In the genomic region with DNA sequence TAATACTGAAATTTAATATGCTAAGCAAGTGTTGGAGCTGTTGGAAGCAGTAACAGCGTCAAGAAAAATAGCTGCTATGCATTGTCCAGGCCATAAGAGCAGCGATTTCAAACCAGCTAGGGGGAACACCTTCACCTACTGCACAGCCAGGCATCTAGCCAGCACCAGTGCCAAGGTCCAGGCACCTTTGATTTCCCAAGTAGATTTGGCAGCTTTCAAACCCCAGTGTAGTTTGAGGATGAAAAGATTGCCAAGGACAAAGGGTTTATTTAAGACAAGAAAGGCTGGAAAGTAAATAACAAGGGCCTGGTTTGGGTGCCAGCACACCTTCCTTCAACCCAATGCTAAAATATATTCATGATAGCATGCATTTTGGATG, we compare ENCODE assay signal across 12 cellular contexts.
"Had no signal": no experiment of that assay in that cellular context is flagged by ENCODE, and none has a peak within 500 bp of the region (broad histone marks: within the 10 kb centered on the region; RNA-seq: fewer than 3 reads in every experiment).

No MANE protein-coding gene starts in this region.

- H3K9ac ChIP-seq: parathyroid adenoma had no signal

- H3K9me3 ChIP-seq: heart right ventricle, lower lobe of right lung, psoas muscle, suprapubic skin, thoracic aorta, tibial nerve, uterus had no signal

- H3K79me2 ChIP-seq: hepatocyte, parathyroid adenoma had no signal

- DNase-seq: left ventricle myocardium superior; lower lobe of right lung; stimulated activated naive CD4-positive, alpha-beta T cell treated with Interleukin-2 at 50 U/mL for 16 hours had no signal

- H3K36me3 ChIP-seq: heart right ventricle, lower lobe of right lung, suprapubic skin, thoracic aorta, tibial nerve, uterus had no signal

- H3K4me1 ChIP-seq: heart right ventricle, lower lobe of right lung, parathyroid adenoma, psoas muscle, tibial nerve, uterus had no signal

- H3K27ac ChIP-seq: heart right ventricle, hepatocyte, lower lobe of right lung, parathyroid adenoma, psoas muscle, suprapubic skin, thoracic aorta, tibial nerve, uterus had no signal

- H3K4me3 ChIP-seq: heart right ventricle, hepatocyte, lower lobe of right lung, psoas muscle, smooth muscle cell, suprapubic skin, thoracic aorta, tibial nerve, uterus had no signal

- H3K27me3 ChIP-seq: hepatocyte, suprapubic skin, uterus had no signal

- H2AFZ ChIP-seq: hepatocyte, parathyroid adenoma had no signal
